8 cellular contexts compared by ENCODE assay signal in genomic region chr16:67993207-67994036, GRCh38. TPM values are rescaled to one million over a fixed set of nuclear protein-coding genes. Genes with fewer than 3 reads are reported as not detected.
DNase-seq lines count a peak whose midpoint lies in the region; ATAC-seq and TF ChIP-seq lines count a peak whose summit lies in the region.

No MANE protein-coding gene starts in this region.

- H3K79me1 ChIP-seq in mesendoderm (ENCODE audit: low read length), result no peaks in the 10 kb centered on the region

- H3K79me2 ChIP-seq in mesendoderm (ENCODE audit: control insufficient read depth, insufficient read depth, low read length), result no peaks in the 10 kb centered on the region

- no peak overlapping the region for H2BK5ac ChIP-seq in mesendoderm (ENCODE audit: low read length)

- peaks cover 41% of the 10 kb centered on the region for H3K4me1 Mint-ChIP-seq in activated CD4-positive, alpha-beta memory T cell treated with anti-CD3 and anti-CD28 coated beads, Interleukin-2, amount 10 ng/mL, durations not matched to agents 7 days and 5 days

- TF ChIP-seq CTCF in AG04449 (IDR thresholded peaks at IDR 0.05; ENCODE audit: insufficient read depth, low read length, missing control alignments), result peak; percentile 97

- peaks cover 3% of the 10 kb centered on the region for H3K9me3 Mint-ChIP-seq in activated CD4-positive, alpha-beta memory T cell treated with anti-CD3 and anti-CD28 coated beads, Interleukin-2, amount 10 ng/mL, durations not matched to agents 7 days and 5 days

- peaks cover 3% of the 10 kb centered on the region for H3K36me3 Mint-ChIP-seq in activated CD4-positive, alpha-beta memory T cell treated with anti-CD3 and anti-CD28 coated beads, Interleukin-2, amount 10 ng/mL, durations not matched to agents 7 days and 5 days (ENCODE audit: low read depth)

- H2BK120ac ChIP-seq in mesendoderm (ENCODE audit: low read depth, low read length), result no peak overlapping the region

- no peaks in the 10 kb centered on the region for H3K4me1 ChIP-seq in mesendoderm (ENCODE audit: control insufficient read depth, low read depth, low read length)

- no peaks in the 10 kb centered on the region for H3K27me3 Mint-ChIP-seq in activated CD4-positive, alpha-beta memory T cell treated with anti-CD3 and anti-CD28 coated beads, Interleukin-2, amount 10 ng/mL, durations not matched to agents 7 days and 5 days

- no peak overlapping the region for H2AK5ac ChIP-seq in mesendoderm (ENCODE audit: low read length)

- no peak for DNase-seq in AG04449 (ENCODE audit: low read depth, low spot score)
- DNase-seq in NCI-H526 (lab: John Stamatoyannopoulos, UW), result peak; percentile 27 to 73
- peak; percentile 85 for DNase-seq in activated CD4-positive, alpha-beta memory T cell treated with anti-CD3 and anti-CD28 coated beads, Interleukin-2, amount 10 ng/mL, durations not matched to agents 7 days and 5 days
- peak; percentile 86 for DNase-seq in ecto neural progenitor cell (ENCODE audit: low spot score)
- DNase-seq in mesendoderm, result peak; percentile 74
- DNase-seq in stimulated activated CD8-positive, alpha-beta memory T cell treated with anti-CD3 and anti-CD28 coated beads, Interleukin-12 subunit alpha, Interleukin-12 subunit beta, amount 100 ng/mL, for 4 hours (ENCODE audit: low read depth), result peak; percentile 72

- peak overlapping the region; percentile 70 for H3K56ac ChIP-seq in mesendoderm (ENCODE audit: low read length)

- H3K23ac ChIP-seq in mesendoderm (ENCODE audit: low read length), result no peak overlapping the region

- H3K27ac Mint-ChIP-seq in activated CD4-positive, alpha-beta memory T cell treated with anti-CD3 and anti-CD28 coated beads, Interleukin-2, amount 10 ng/mL, durations not matched to agents 7 days and 5 days, result peak overlapping the region; percentile 97

- no peak overlapping the region for H3K4me2 ChIP-seq in mesendoderm (ENCODE audit: low read length)

- H3K4me3 ChIP-seq in AG04449 (ENCODE audit: low read depth, low read length) (peak overlapping the region; percentile 12; the same call in 1 of the 2 replicates), mesendoderm (ENCODE audit: low read length) (no peak overlapping the region)

- no peak overlapping the region for H3K4ac ChIP-seq in mesendoderm (ENCODE audit: low read depth, low read length)

- no peak overlapping the region for H4K8ac ChIP-seq in mesendoderm (ENCODE audit: low read depth, low read length)

- H3K36me3 ChIP-seq in mesendoderm (ENCODE audit: control insufficient read depth, insufficient read depth, low read length), result no peaks in the 10 kb centered on the region

- H4K5ac ChIP-seq in mesendoderm (ENCODE audit: low read length), result no peak overlapping the region

- no peaks in the 10 kb centered on the region for H3K27me3 ChIP-seq in mesendoderm (ENCODE audit: insufficient read depth, low read length, poor library complexity)

- ATAC-seq in GM18867 (IDR thresholded peaks at IDR 0.05; ENCODE audit: unreplicated experiment) (peak; percentile 74), HG03103 (IDR thresholded peaks at IDR 0.05; ENCODE audit: low read depth, unreplicated experiment) (peak; percentile 62)

- peak overlapping the region; percentile 71 for H3K4me3 Mint-ChIP-seq in activated CD4-positive, alpha-beta memory T cell treated with anti-CD3 and anti-CD28 coated beads, Interleukin-2, amount 10 ng/mL, durations not matched to agents 7 days and 5 days

- H3K27ac ChIP-seq in mesendoderm (ENCODE audit: low read depth, low read length), result no peak overlapping the region

- H3K9ac ChIP-seq in mesendoderm (ENCODE audit: low read length), result no peak overlapping the region

- H2BK15ac ChIP-seq in mesendoderm (replicated peaks; ENCODE audit: low read depth), result no peak overlapping the region

- no CpG with 5 or more reads among the region's 38 CpGs for WGBS in mesendoderm (ENCODE audit: extremely low coverage, insufficient coverage, low lambda C conversion rate)

- CTCF ChIA-PET in AG04449 (lab: Yijun Ruan, JAX), result interaction anchor here (0.5 to 6.3 kb wide), 18 partner anchors 8 to 333 kb away, joined by 3 to 63 read pairs (median 4); partner anchors contain the start of genes DPEP2NB and DPEP3
- CTCF ChIA-PET in activated CD4-positive, alpha-beta memory T cell treated with anti-CD3 and anti-CD28 coated beads, Interleukin-2, amount 10 ng/mL, durations not matched to agents 7 days and 5 days (lab: Charles Lee), result interaction anchor here (1.0 to 4.7 kb wide), 11 partner anchors 9 to 174 kb away, joined by 3 to 36 read pairs (median 4); partner anchors contain the start of genes DDX28 and DUS2

- POLR2A ChIA-PET in AG04449 (lab: Yijun Ruan, JAX), result interaction anchor here (0.6 kb wide), 1 partner anchor 160 kb away, joined by 3 read pairs; no protein-coding TSS in a partner anchor
- POLR2A ChIA-PET in activated CD4-positive, alpha-beta memory T cell treated with anti-CD3 and anti-CD28 coated beads, Interleukin-2, amount 10 ng/mL, durations not matched to agents 7 days and 5 days (lab: Charles Lee), result interaction anchor here (1.0 to 3.3 kb wide), 6 partner anchors 9 to 70 kb away, joined by 3 to 27 read pairs (median 6); partner anchors contain the start of genes DDX28, DUS2 and PSMB10

- no peak overlapping the region for H3K18ac ChIP-seq in mesendoderm (ENCODE audit: low read length)

RNA-seq across cellular contexts. Expression of gene DPEP2, which starts 5.9 kb away (rescaled TPM):
- total RNA-seq in activated CD4-positive, alpha-beta memory T cell treated with anti-CD3 and anti-CD28 coated beads, Interleukin-2, amount 10 ng/mL, durations not matched to agents 7 days and 5 days, result 10 to 100 TPM; 17.5 to 18.1 TPM
- polyA plus RNA-seq in mesendoderm (2013, experiment 1 of 2), result not detected
- not detected for polyA plus RNA-seq in mesendoderm (2013, experiment 2 of 2)

RNA-seq across cellular contexts. Expression of gene DPEP3, which starts 13.1 kb away (rescaled TPM):
- total RNA-seq in activated CD4-positive, alpha-beta memory T cell treated with anti-CD3 and anti-CD28 coated beads, Interleukin-2, amount 10 ng/mL, durations not matched to agents 7 days and 5 days, result under 1 TPM in 1 of 2 experiments, not detected in 1; 0.20 TPM
- 2.8 TPM for polyA plus RNA-seq in mesendoderm (2013, experiment 1 of 2)
- 3.8 TPM for polyA plus RNA-seq in mesendoderm (2013, experiment 2 of 2)

RNA-seq across cellular contexts. Expression of gene DPEP2NB, which starts 22.3 kb away (rescaled TPM):
- total RNA-seq in activated CD4-positive, alpha-beta memory T cell treated with anti-CD3 and anti-CD28 coated beads, Interleukin-2, amount 10 ng/mL, durations not matched to agents 7 days and 5 days, result not detected
- polyA plus RNA-seq in mesendoderm (2013, experiment 1 of 2), result not detected
- not detected for polyA plus RNA-seq in mesendoderm (2013, experiment 2 of 2)

RNA-seq across cellular contexts. Expression of gene SLC12A4, which starts 25.0 kb away (rescaled TPM):
- 10 to 100 TPM; 37.9 to 40.0 TPM for total RNA-seq in activated CD4-positive, alpha-beta memory T cell treated with anti-CD3 and anti-CD28 coated beads, Interleukin-2, amount 10 ng/mL, durations not matched to agents 7 days and 5 days
- 19.6 TPM for polyA plus RNA-seq in mesendoderm (2013, experiment 1 of 2)
- 17.4 TPM for polyA plus RNA-seq in mesendoderm (2013, experiment 2 of 2)

RNA-seq across cellular contexts. Expression of gene DDX28, which starts 29.6 kb away (rescaled TPM):
- 10 to 100 TPM; 11.6 to 12.3 TPM for total RNA-seq in activated CD4-positive, alpha-beta memory T cell treated with anti-CD3 and anti-CD28 coated beads, Interleukin-2, amount 10 ng/mL, durations not matched to agents 7 days and 5 days
- 14.9 TPM for polyA plus RNA-seq in mesendoderm (2013, experiment 1 of 2)
- polyA plus RNA-seq in mesendoderm (2013, experiment 2 of 2), result 14.8 TPM
